In the genomic region with DNA sequence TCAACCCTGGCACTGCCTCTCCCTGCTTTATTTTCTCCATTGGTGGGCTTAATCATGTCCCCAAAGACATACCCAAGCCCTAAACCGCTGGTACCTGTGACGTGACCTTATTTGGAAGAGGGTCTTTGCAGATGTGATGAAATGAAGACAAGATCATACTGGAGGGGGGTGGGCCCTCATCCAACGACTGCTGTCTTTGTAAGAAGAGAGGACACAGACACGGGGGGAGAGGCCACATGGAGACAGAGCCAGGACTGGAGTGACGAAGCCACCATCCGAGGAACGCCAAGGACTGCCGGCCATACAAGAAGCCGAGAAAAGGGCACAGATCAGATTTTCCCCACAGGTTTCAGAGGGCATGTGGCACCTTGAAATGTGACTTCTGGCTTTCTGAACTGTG, we compare ENCODE assay signal across 31 cellular contexts.
"Had no signal": no experiment of that assay in that cellular context is flagged by ENCODE, and none has a peak within 500 bp of the region (broad histone marks: within the 10 kb centered on the region; RNA-seq: fewer than 3 reads in every experiment).

No MANE protein-coding gene starts in this region.

- H3K9me3 Mint-ChIP-seq: activated CD4-positive, alpha-beta T cell treated with anti-CD3 and anti-CD28 coated beads, Interleukin-2, amount 10 ng/mL, durations not matched to agents 24 days and 14 days; activated naive CD4-positive, alpha-beta T cell treated with anti-CD3 and anti-CD28 coated beads, Interleukin-2, amount 10 ng/mL, durations not matched to agents 7 days and 5 days; activated naive CD4-positive, alpha-beta T cell treated with anti-CD3 and anti-CD28 coated beads, Interleukin-2, amount 50 U/mL, for 72 hours; activated T-cell treated with anti-CD3 and anti-CD28 coated beads, Interleukin-2, amount 50 U/mL, for 24 hours; activated T-cell treated with anti-CD3 and anti-CD28 coated beads, Interleukin-2, amount 50 U/mL, for 72 hours; brain; dendritic cell treated with granulocyte-macrophage colony-stimulating factor and Interleukin-4, amounts not matched to agents 40 ng/mL and 50 ng/mL, for 4 days had no signal

- H3K4me1 ChIP-seq: ascending aorta, breast epithelium, esophagus muscularis mucosa, foreskin keratinocyte, gastrocnemius medialis had no signal

- H3K27ac ChIP-seq: ascending aorta, breast epithelium, cardiac muscle cell, coronary artery, dorsolateral prefrontal cortex, esophagus muscularis mucosa, foreskin keratinocyte, gastrocnemius medialis had no signal

- H3K36me3 Mint-ChIP-seq: activated naive CD4-positive, alpha-beta T cell treated with anti-CD3 and anti-CD28 coated beads, Interleukin-2, amount 10 ng/mL, durations not matched to agents 7 days and 5 days; activated naive CD4-positive, alpha-beta T cell treated with anti-CD3 and anti-CD28 coated beads, Interleukin-2, amount 50 U/mL, for 72 hours; activated naive CD8-positive, alpha-beta T cell treated with anti-CD3 and anti-CD28 coated beads, Interleukin-2, amount 10 ng/mL, durations not matched to agents 7 days and 5 days had no signal

- H3K36me3 ChIP-seq: ascending aorta, breast epithelium, cardiac muscle cell, esophagus muscularis mucosa, gastrocnemius medialis had no signal

- H3K9me3 ChIP-seq: ascending aorta, breast epithelium, esophagus muscularis mucosa, gastrocnemius medialis had no signal

- ATAC-seq: activated CD4-positive, alpha-beta T cell treated with anti-CD3 and anti-CD28 coated beads for 36 hours; activated naive CD4-positive, alpha-beta T cell treated with anti-CD3 and anti-CD28 coated beads, Interleukin-2, amount 50 U/mL, for 72 hours; activated T-cell treated with anti-CD3 and anti-CD28 coated beads, Interleukin-2, amount 50 U/mL, for 72 hours; foreskin keratinocyte; gastrocnemius medialis had no signal

- H3K4me3 Mint-ChIP-seq: activated CD4-positive, alpha-beta memory T cell treated with anti-CD3 and anti-CD28 coated beads, Interleukin-2, amount 10 ng/mL, durations not matched to agents 7 days and 5 days; activated CD4-positive, alpha-beta T cell treated with anti-CD3 and anti-CD28 coated beads for 36 hours; activated CD4-positive, alpha-beta T cell treated with anti-CD3 and anti-CD28 coated beads, Interleukin-2, amount 10 ng/mL, durations not matched to agents 24 days and 14 days; activated naive CD4-positive, alpha-beta T cell treated with anti-CD3 and anti-CD28 coated beads, Interleukin-2, amount 10 ng/mL, durations not matched to agents 7 days and 5 days; activated naive CD8-positive, alpha-beta T cell treated with anti-CD3 and anti-CD28 coated beads, Interleukin-2, amount 10 ng/mL, durations not matched to agents 7 days and 5 days; activated T-cell treated with anti-CD3 and anti-CD28 coated beads, Interleukin-2, amount 50 U/mL, for 24 hours; activated T-cell treated with anti-CD3 and anti-CD28 coated beads, Interleukin-2, amount 50 U/mL, for 72 hours; brain; dendritic cell treated with granulocyte-macrophage colony-stimulating factor and Interleukin-4, amounts not matched to agents 40 ng/mL and 50 ng/mL, for 4 days had no signal

- H3K27me3 Mint-ChIP-seq: activated CD4-positive, alpha-beta memory T cell treated with anti-CD3 and anti-CD28 coated beads, Interleukin-2, amount 10 ng/mL, durations not matched to agents 7 days and 5 days; activated CD4-positive, alpha-beta T cell treated with anti-CD3 and anti-CD28 coated beads for 36 hours; activated CD4-positive, alpha-beta T cell treated with anti-CD3 and anti-CD28 coated beads, Interleukin-2, amount 10 ng/mL, durations not matched to agents 24 days and 14 days; activated naive CD8-positive, alpha-beta T cell treated with anti-CD3 and anti-CD28 coated beads, Interleukin-2, amount 10 ng/mL, durations not matched to agents 7 days and 5 days; activated T-cell treated with anti-CD3 and anti-CD28 coated beads, Interleukin-2, amount 50 U/mL, for 24 hours had no signal

- H3K27me3 ChIP-seq: ascending aorta, breast epithelium, cardiac muscle cell, dorsolateral prefrontal cortex, esophagus muscularis mucosa, foreskin keratinocyte, gastrocnemius medialis had no signal

- DNase-seq: activated CD4-positive, alpha-beta memory T cell treated with anti-CD3 and anti-CD28 coated beads, Interleukin-2, amount 10 ng/mL, durations not matched to agents 7 days and 5 days; activated CD4-positive, alpha-beta T cell treated with anti-CD3 and anti-CD28 coated beads for 36 hours; activated CD4-positive, alpha-beta T cell treated with anti-CD3 and anti-CD28 coated beads, Interleukin-2, amount 10 ng/mL, durations not matched to agents 24 days and 14 days; activated CD4-positive, alpha-beta T cell treated with anti-CD3 and anti-CD28 coated beads, Interleukin-2, amount 50 U/mL, for 4 hours; activated CD4-positive, CD25-positive, alpha-beta regulatory T cell; activated CD4-positive, CD25-positive, alpha-beta regulatory T cell treated with anti-CD3 and anti-CD28 coated beads, Interleukin-2, amount 50 U/mL, for 72 hours; activated CD8-positive, alpha-beta memory T cell treated with anti-CD3 and anti-CD28 coated beads, Interleukin-2, amount 50 U/mL, for 48 hours; activated gamma-delta T cell; activated naive CD4-positive, alpha-beta T cell; activated naive CD4-positive, alpha-beta T cell treated with anti-CD3 and anti-CD28 coated beads, Interleukin-2, amount 10 ng/mL, durations not matched to agents 7 days and 5 days; activated naive CD8-positive, alpha-beta T cell treated with anti-CD3 and anti-CD28 coated beads, Interleukin-2, amount 10 ng/mL, durations not matched to agents 7 days and 5 days; activated T-cell treated with anti-CD3 and anti-CD28 coated beads for 4 hours; activated T-cell treated with anti-CD3 and anti-CD28 coated beads, Interleukin-2, amount 50 U/mL, for 24 hours; activated T-cell treated with anti-CD3 and anti-CD28 coated beads, Interleukin-2, amount 50 U/mL, for 72 hours; central memory CD4-positive, alpha-beta T cell; cerebellar nuclear complex; dorsolateral prefrontal cortex; effector memory CD4-positive, alpha-beta T cell; erythroblast; foreskin keratinocyte; gastrocnemius medialis; glutamatergic neuron; T-helper 2 cell had no signal

- H3K4me1 Mint-ChIP-seq: activated CD4-positive, alpha-beta T cell treated with anti-CD3 and anti-CD28 coated beads for 36 hours; activated CD4-positive, alpha-beta T cell treated with anti-CD3 and anti-CD28 coated beads, Interleukin-2, amount 10 ng/mL, durations not matched to agents 24 days and 14 days; activated naive CD4-positive, alpha-beta T cell treated with anti-CD3 and anti-CD28 coated beads, Interleukin-2, amount 10 ng/mL, durations not matched to agents 7 days and 5 days; activated naive CD8-positive, alpha-beta T cell treated with anti-CD3 and anti-CD28 coated beads, Interleukin-2, amount 10 ng/mL, durations not matched to agents 7 days and 5 days had no signal

- H3K27ac Mint-ChIP-seq: activated CD4-positive, alpha-beta memory T cell treated with anti-CD3 and anti-CD28 coated beads, Interleukin-2, amount 10 ng/mL, durations not matched to agents 7 days and 5 days; activated CD4-positive, alpha-beta T cell treated with anti-CD3 and anti-CD28 coated beads for 36 hours; activated CD4-positive, alpha-beta T cell treated with anti-CD3 and anti-CD28 coated beads, Interleukin-2, amount 10 ng/mL, durations not matched to agents 24 days and 14 days; activated naive CD4-positive, alpha-beta T cell treated with anti-CD3 and anti-CD28 coated beads, Interleukin-2, amount 10 ng/mL, durations not matched to agents 7 days and 5 days; activated naive CD4-positive, alpha-beta T cell treated with anti-CD3 and anti-CD28 coated beads, Interleukin-2, amount 50 U/mL, for 72 hours; activated naive CD8-positive, alpha-beta T cell treated with anti-CD3 and anti-CD28 coated beads, Interleukin-2, amount 10 ng/mL, durations not matched to agents 7 days and 5 days; activated T-cell treated with anti-CD3 and anti-CD28 coated beads, Interleukin-2, amount 50 U/mL, for 24 hours; activated T-cell treated with anti-CD3 and anti-CD28 coated beads, Interleukin-2, amount 50 U/mL, for 72 hours; dendritic cell treated with granulocyte-macrophage colony-stimulating factor and Interleukin-4, amounts not matched to agents 40 ng/mL and 50 ng/mL, for 4 days had no signal

- H3K4me3 ChIP-seq: ascending aorta, breast epithelium, cardiac muscle cell, coronary artery, dorsolateral prefrontal cortex, esophagus muscularis mucosa, gastrocnemius medialis had no signal
